ENCODE assay signal across 1 cellular context in genomic region chr7:95549818-95550529, GRCh38.
TF ChIP-seq lines count a peak whose summit lies in the region.

No MANE protein-coding gene starts in this region.

TF ChIP-seq in K562, 482 proteins besides CTCF, POLR2A, EP300 and RAD21 (continued from another document and continues in another):
- TF ChIP-seq HES1 (IDR thresholded peaks at IDR 0.05; ENCODE audit: low read depth) (no peak), CREB3 (tag; conservative IDR thresholded peaks at IDR 0.05; ENCODE audit: low read depth) (0 out of 2 replicates have a peak, but pooled peaks have one; percentile 1), ZBTB7A (IDR thresholded peaks at IDR 0.05; ENCODE audit: borderline replicate concordance, control insufficient read depth, low read depth, low read length) (no peak), MYBL2 (IDR thresholded peaks at IDR 0.05; ENCODE audit: low read depth) (no peak), MYBL2 (CRISPR knock-in tag; IDR thresholded peaks at IDR 0.05; ENCODE audit: borderline replicate concordance) (no peak), TCF15 (CRISPR knock-in tag; IDR thresholded peaks at IDR 0.05) (no peak), HDAC2 (IDR thresholded peaks at IDR 0.05) (no peak), KLF13 (tag; IDR thresholded peaks at IDR 0.05; ENCODE audit: borderline replicate concordance, low read depth) (no peak), NRF1 (conservative IDR thresholded peaks at IDR 0.05 in 1 of 2, IDR thresholded peaks at IDR 0.05 in 1 of 2) (no peak), JUND (IDR thresholded peaks at IDR 0.05; ENCODE audit: borderline replicate concordance, low read depth, low read length) (peak; percentile 94), JUND (tag; IDR thresholded peaks at IDR 0.05; ENCODE audit: borderline replicate concordance, low read depth, low read length) (peak; percentile 96), POLR3G (IDR thresholded peaks at IDR 0.05; ENCODE audit: extremely low read depth, insufficient read length, insufficient replicate concordance) (no peak), OTX1 (CRISPR knock-in tag; IDR thresholded peaks at IDR 0.05) (no peak), NFRKB (IDR thresholded peaks at IDR 0.05; ENCODE audit: low read depth) (no peak), SNAPC5 (CRISPR knock-in tag; IDR thresholded peaks at IDR 0.05) (no peak), TOE1 (IDR thresholded peaks at IDR 0.05; ENCODE audit: borderline replicate concordance) (no peak), TOE1 (CRISPR knock-in tag; IDR thresholded peaks at IDR 0.05; ENCODE audit: borderline replicate concordance, low read depth) (no peak), ZNF830 (CRISPR knock-in tag; IDR thresholded peaks at IDR 0.05) (no peak), ZKSCAN1 (IDR thresholded peaks at IDR 0.05; ENCODE audit: low read depth, low read length) (no peak), STAG1 (CRISPR knock-in tag; IDR thresholded peaks at IDR 0.05; ENCODE audit: borderline replicate concordance) (no peak), CCNT2 (IDR thresholded peaks at IDR 0.05; ENCODE audit: borderline replicate concordance, extremely low read depth, insufficient read length, low read depth, low read length) (no peak), ZNF609 (CRISPR knock-in tag; IDR thresholded peaks at IDR 0.05; ENCODE audit: borderline replicate concordance) (no peak), XRCC4 (IDR thresholded peaks at IDR 0.05; ENCODE audit: extremely low read depth, insufficient read depth, insufficient read length) (no peak), PATZ1 (CRISPR knock-in tag; IDR thresholded peaks at IDR 0.05; ENCODE audit: borderline replicate concordance) (no peak), BRCA1 (IDR thresholded peaks at IDR 0.05) (no peak), BRCA1 (CRISPR knock-in tag; IDR thresholded peaks at IDR 0.05) (no peak), GABPA (tag; conservative IDR thresholded peaks at IDR 0.05; ENCODE audit: low read depth) (no peak), GTF2E2 (tag; IDR thresholded peaks at IDR 0.05) (peak; percentile 48; the same call in 1 of the 2 replicates), KLF1 (tag; IDR thresholded peaks at IDR 0.05) (no peak), USF2 (CRISPR knock-in tag; IDR thresholded peaks at IDR 0.05) (no peak), ZNF165 (CRISPR knock-in tag; IDR thresholded peaks at IDR 0.05; ENCODE audit: borderline replicate concordance) (no peak), MXD1 (CRISPR knock-in tag; IDR thresholded peaks at IDR 0.05; ENCODE audit: borderline replicate concordance, poor library complexity, severe bottlenecking) (no peak), SRF (CRISPR knock-in tag; IDR thresholded peaks at IDR 0.05) (peak in 1 of 2 experiments; percentile 93; a peak in 2 of 4 replicates), TFAP4 (CRISPR knock-in tag; IDR thresholded peaks at IDR 0.05; ENCODE audit: borderline replicate concordance) (no peak), E2F3 (CRISPR knock-in tag; IDR thresholded peaks at IDR 0.05) (no peak), ZC3H11A (IDR thresholded peaks at IDR 0.05; ENCODE audit: low read depth, low read length) (no peak), ELF1 (tag; IDR thresholded peaks at IDR 0.05) (no peak), SIX5 (IDR thresholded peaks at IDR 0.05; ENCODE audit: borderline replicate concordance in 1 of 2, insufficient read depth in 1 of 2, low read depth in 1 of 2, low read length in 2 of 2) (no peak), NR1H2 (CRISPR knock-in tag; IDR thresholded peaks at IDR 0.05) (no peak), NCOA2 (IDR thresholded peaks at IDR 0.05; ENCODE audit: partially characterized antibody in 2 of 2) (no peak), HDAC8 (tag; IDR thresholded peaks at IDR 0.05) (no peak), RCOR1 (IDR thresholded peaks at IDR 0.05; ENCODE audit: borderline replicate concordance in 1 of 2, low read depth in 2 of 2, low read length in 2 of 2) (peak in 1 of 2 experiments; percentile 86; a peak in 2 of 4 replicates), CREBBP (IDR thresholded peaks at IDR 0.05; ENCODE audit: low read depth, low read length) (no peak), CCAR2 (IDR thresholded peaks at IDR 0.05; ENCODE audit: low read depth, low read length) (no peak), ELF4 (CRISPR knock-in tag; IDR thresholded peaks at IDR 0.05) (no peak), PRDM10 (IDR thresholded peaks at IDR 0.05; ENCODE audit: partially characterized antibody) (no peak), JUNB (CRISPR knock-in tag; conservative IDR thresholded peaks at IDR 0.05) (peak; percentile 72), PHF8 (IDR thresholded peaks at IDR 0.05; ENCODE audit: borderline replicate concordance, low read length) (no peak), ZNF384 (IDR thresholded peaks at IDR 0.05; ENCODE audit: low read depth, low read length) (no peak), YBX1 (IDR thresholded peaks at IDR 0.05) (no peak), ZBTB34 (CRISPR knock-in tag; IDR thresholded peaks at IDR 0.05) (no peak), SP1 (CRISPR knock-in tag; IDR thresholded peaks at IDR 0.05) (no peak), TARDBP (IDR thresholded peaks at IDR 0.05) (no peak), ZNF57 (CRISPR knock-in tag; IDR thresholded peaks at IDR 0.05) (no peak)
